In genomic region chr20:62920039-62920645, GRCh38 we compare ENCODE assay signal across 2 cellular contexts.
TF ChIP-seq lines count a peak whose summit lies in the region.

No MANE protein-coding gene starts in this region.

TF ChIP-seq in HepG2, 621 proteins besides CTCF, POLR2A, EP300 and RAD21 (continues in another document):
- no peak for TF ChIP-seq SP5 (CRISPR knock-in tag; IDR thresholded peaks at IDR 0.05; ENCODE audit: borderline replicate concordance, low read depth)
- TF ChIP-seq ZMAT3 (CRISPR knock-in tag; conservative IDR thresholded peaks at IDR 0.05) = 0 out of 2 replicates have a peak, but pooled peaks have one; percentile 54
- TF ChIP-seq SP4 (CRISPR knock-in tag; IDR thresholded peaks at IDR 0.05) = 0 out of 2 replicates have a peak, but pooled peaks have one; percentile 15
- TF ChIP-seq JUNB (CRISPR knock-in tag; IDR thresholded peaks at IDR 0.05; ENCODE audit: borderline replicate concordance) = no peak
- TF ChIP-seq KDM5B (CRISPR knock-in tag; IDR thresholded peaks at IDR 0.05; ENCODE audit: borderline replicate concordance) = 0 out of 2 replicates have a peak, but pooled peaks have one; percentile 40
- TF ChIP-seq TOE1 (CRISPR knock-in tag; IDR thresholded peaks at IDR 0.05) = no peak
- no peak for TF ChIP-seq ZNF143 (CRISPR knock-in tag; IDR thresholded peaks at IDR 0.05)
- TF ChIP-seq TEAD3 (CRISPR knock-in tag; optimal IDR thresholded peaks at IDR 0.05; ENCODE audit: borderline replicate concordance) = peak; percentile 19
- no peak for TF ChIP-seq ZNF543 (CRISPR knock-in tag; IDR thresholded peaks at IDR 0.05)
- TF ChIP-seq ASH2L (IDR thresholded peaks at IDR 0.05; ENCODE audit: insufficient read length, low read depth, low read length) = peak; percentile 36
- 0 out of 2 replicates have a peak, but pooled peaks have one; percentile 8 for TF ChIP-seq AFF4 (CRISPR knock-in tag; IDR thresholded peaks at IDR 0.05)
- TF ChIP-seq CHD4 (IDR thresholded peaks at IDR 0.05; ENCODE audit: borderline replicate concordance, low read length) = 0 out of 2 replicates have a peak, but pooled peaks have one; percentile 7
- no peak for TF ChIP-seq ZSCAN31 (CRISPR knock-in tag; IDR thresholded peaks at IDR 0.05; ENCODE audit: low read depth)
- TF ChIP-seq, protein P1, sequence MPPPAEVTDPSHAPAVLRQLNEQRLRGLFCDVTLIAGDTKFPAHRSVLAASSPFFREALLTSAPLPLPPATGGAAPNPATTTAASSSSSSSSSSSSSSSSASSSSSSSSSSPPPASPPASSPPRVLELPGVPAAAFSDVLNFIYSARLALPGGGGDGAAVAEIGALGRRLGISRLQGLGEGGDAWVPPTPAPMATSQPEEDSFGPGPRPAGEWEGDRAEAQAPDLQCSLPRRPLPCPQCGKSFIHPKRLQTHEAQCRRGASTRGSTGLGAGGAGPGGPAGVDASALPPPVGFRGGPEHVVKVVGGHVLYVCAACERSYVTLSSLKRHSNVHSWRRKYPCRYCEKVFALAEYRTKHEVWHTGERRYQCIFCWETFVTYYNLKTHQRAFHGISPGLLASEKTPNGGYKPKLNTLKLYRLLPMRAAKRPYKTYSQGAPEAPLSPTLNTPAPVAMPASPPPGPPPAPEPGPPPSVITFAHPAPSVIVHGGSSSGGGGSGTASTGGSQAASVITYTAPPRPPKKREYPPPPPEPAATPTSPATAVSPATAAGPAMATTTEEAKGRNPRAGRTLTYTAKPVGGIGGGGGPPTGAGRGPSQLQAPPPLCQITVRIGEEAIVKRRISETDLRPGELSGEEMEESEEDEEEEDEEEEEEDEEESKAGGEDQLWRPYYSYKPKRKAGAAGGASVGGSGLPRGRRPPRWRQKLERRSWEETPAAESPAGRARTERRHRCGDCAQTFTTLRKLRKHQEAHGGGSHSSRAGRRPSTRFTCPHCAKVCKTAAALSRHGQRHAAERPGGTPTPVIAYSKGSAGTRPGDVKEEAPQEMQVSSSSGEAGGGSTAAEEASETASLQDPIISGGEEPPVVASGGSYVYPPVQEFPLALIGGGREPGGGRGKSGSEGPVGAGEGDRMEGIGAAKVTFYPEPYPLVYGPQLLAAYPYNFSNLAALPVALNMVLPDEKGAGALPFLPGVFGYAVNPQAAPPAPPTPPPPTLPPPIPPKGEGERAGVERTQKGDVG (CRISPR knock-in tag; IDR thresholded peaks at IDR 0.05; ENCODE audit: borderline replicate concordance) = no peak
- TF ChIP-seq ZNF274 (CRISPR knock-in tag; IDR thresholded peaks at IDR 0.05) = no peak
- TF ChIP-seq ZNF691 (CRISPR knock-in tag; IDR thresholded peaks at IDR 0.05; ENCODE audit: borderline replicate concordance, low read depth) = 0 out of 2 replicates have a peak, but pooled peaks have one; percentile 8
- TF ChIP-seq, protein P2, sequence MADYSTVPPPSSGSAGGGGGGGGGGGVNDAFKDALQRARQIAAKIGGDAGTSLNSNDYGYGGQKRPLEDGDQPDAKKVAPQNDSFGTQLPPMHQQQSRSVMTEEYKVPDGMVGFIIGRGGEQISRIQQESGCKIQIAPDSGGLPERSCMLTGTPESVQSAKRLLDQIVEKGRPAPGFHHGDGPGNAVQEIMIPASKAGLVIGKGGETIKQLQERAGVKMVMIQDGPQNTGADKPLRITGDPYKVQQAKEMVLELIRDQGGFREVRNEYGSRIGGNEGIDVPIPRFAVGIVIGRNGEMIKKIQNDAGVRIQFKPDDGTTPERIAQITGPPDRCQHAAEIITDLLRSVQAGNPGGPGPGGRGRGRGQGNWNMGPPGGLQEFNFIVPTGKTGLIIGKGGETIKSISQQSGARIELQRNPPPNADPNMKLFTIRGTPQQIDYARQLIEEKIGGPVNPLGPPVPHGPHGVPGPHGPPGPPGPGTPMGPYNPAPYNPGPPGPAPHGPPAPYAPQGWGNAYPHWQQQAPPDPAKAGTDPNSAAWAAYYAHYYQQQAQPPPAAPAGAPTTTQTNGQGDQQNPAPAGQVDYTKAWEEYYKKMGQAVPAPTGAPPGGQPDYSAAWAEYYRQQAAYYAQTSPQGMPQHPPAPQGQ (CRISPR knock-in tag; IDR thresholded peaks at IDR 0.05; ENCODE audit: borderline replicate concordance) = peak; percentile 33; the same call in 1 of the 2 replicates
- TF ChIP-seq YEATS2 (CRISPR knock-in tag; IDR thresholded peaks at IDR 0.05; ENCODE audit: borderline replicate concordance) = 0 out of 2 replicates have a peak, but pooled peaks have one; percentile 3

TF ChIP-seq in SK-N-SH treated with all-trans-retinoic acid at 6 μM for 48 hours, 23 proteins besides CTCF, POLR2A, EP300 and RAD21:
- TF ChIP-seq, protein P3, sequence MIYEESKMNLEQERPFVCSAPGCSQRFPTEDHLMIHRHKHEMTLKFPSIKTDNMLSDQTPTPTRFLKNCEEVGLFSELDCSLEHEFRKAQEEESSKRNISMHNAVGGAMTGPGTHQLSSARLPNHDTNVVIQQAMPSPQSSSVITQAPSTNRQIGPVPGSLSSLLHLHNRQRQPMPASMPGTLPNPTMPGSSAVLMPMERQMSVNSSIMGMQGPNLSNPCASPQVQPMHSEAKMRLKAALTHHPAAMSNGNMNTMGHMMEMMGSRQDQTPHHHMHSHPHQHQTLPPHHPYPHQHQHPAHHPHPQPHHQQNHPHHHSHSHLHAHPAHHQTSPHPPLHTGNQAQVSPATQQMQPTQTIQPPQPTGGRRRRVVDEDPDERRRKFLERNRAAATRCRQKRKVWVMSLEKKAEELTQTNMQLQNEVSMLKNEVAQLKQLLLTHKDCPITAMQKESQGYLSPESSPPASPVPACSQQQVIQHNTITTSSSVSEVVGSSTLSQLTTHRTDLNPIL (CRISPR knock-in tag; IDR thresholded peaks at IDR 0.05; ENCODE audit: low read depth) = no peak
- no peak for TF ChIP-seq ARNTL (CRISPR knock-in tag; IDR thresholded peaks at IDR 0.05; ENCODE audit: borderline replicate concordance, low read depth)
- no peak for TF ChIP-seq ZFP30 (CRISPR knock-in tag; IDR thresholded peaks at IDR 0.05)
- no peak for TF ChIP-seq CSRNP3 (CRISPR knock-in tag; IDR thresholded peaks at IDR 0.05)
- TF ChIP-seq SNAI2 (CRISPR knock-in tag; IDR thresholded peaks at IDR 0.05) = no peak
- TF ChIP-seq ESRRG (CRISPR knock-in tag; IDR thresholded peaks at IDR 0.05) = no peak
- no peak for TF ChIP-seq OSR1 (CRISPR knock-in tag; IDR thresholded peaks at IDR 0.05)
- no peak for TF ChIP-seq ZC3H10 (CRISPR knock-in tag; IDR thresholded peaks at IDR 0.05)
- no peak for TF ChIP-seq CSDC2 (CRISPR knock-in tag; IDR thresholded peaks at IDR 0.05)
